ENCODE assay signal across 7 cellular contexts in genomic region chr1:7152655-7153054, GRCh38.
"Had no signal": no experiment of that assay in that cellular context is flagged by ENCODE, and none has a peak within 500 bp of the region (broad histone marks: within the 10 kb centered on the region; RNA-seq: fewer than 3 reads in every experiment).

No MANE protein-coding gene starts in this region.

- DNase-seq: H9, HCEC 1CT, KG1 had no signal

- H3K27ac ChIP-seq: HL-60 had no signal

- H2AFZ ChIP-seq: GM23338 had no signal

- H3K9me3 Mint-ChIP-seq: GM23338, H9 had no signal

- H3K4me2 ChIP-seq: GM23338 had no signal

- H3K27ac Mint-ChIP-seq: GM23338, H9 had no signal

- ATAC-seq: HepG2, K562 had no signal

- H3K4me3 ChIP-seq: GM23338, K562 had no signal

- H3K4me3 Mint-ChIP-seq: GM23338, H9 had no signal
